In genomic region chr20:35907017-35907685, GRCh38 we compare ENCODE assay signal across 19 cellular contexts. TPM values are rescaled to one million over a fixed set of nuclear protein-coding genes. Genes with fewer than 3 reads are reported as not detected.
DNase-seq lines count a peak whose midpoint lies in the region; FAIRE-seq and TF ChIP-seq lines count a peak whose summit lies in the region.
"Had no signal": no experiment of that assay in that cellular context is flagged by ENCODE, and none has a peak within 500 bp of the region (broad histone marks: within the 10 kb centered on the region; RNA-seq: fewer than 3 reads in every experiment).

No MANE protein-coding gene starts in this region.

- no peaks in the 10 kb centered on the region for H3K23me2 ChIP-seq in H1 (ENCODE audit: low read depth, low read length)

- no peak overlapping the region for H3K14ac ChIP-seq in H1 (ENCODE audit: insufficient read length)

- no peak overlapping the region for H3K27ac ChIP-seq in H1 (ENCODE audit: low read depth, low read length)
- H3K27ac ChIP-seq: 22Rv1; BLaER1 treated with 17β-estradiol and CSF1 and Interleukin-3, amounts not matched to agents 10 nM and 100 nM; SJSA1; tibial artery had no signal

- TF ChIP-seq RAD21 in H1 (IDR thresholded peaks at IDR 0.05 in 1 of 2, conservative IDR thresholded peaks at IDR 0.05 in 1 of 2; ENCODE audit: low read depth in 2 of 2, low read length in 2 of 2) = no peak

- H3K4ac ChIP-seq in H1 (replicated peaks; ENCODE audit: insufficient read length, low read depth, low read length) = no peak overlapping the region

- no peak for TF ChIP-seq POLR2A in H1 (IDR thresholded peaks at IDR 0.05; ENCODE audit: control extremely low read depth in 1 of 2, low read depth in 2 of 2, low read length in 2 of 2)

- WGBS in H1 (ENCODE audit: extremely low coverage in 1 of 2, insufficient coverage in 1 of 2, insufficient read length in 1 of 2, insufficient replicate concordance in 2 of 2, low coverage in 1 of 2, low lambda C conversion rate in 2 of 2, missing lambda C conversion rate in 1 of 2), 2 experiments = 88% methylated on average over 7 of the region's 7 CpGs; no CpG with 5 or more reads in 1 of the 2 experiments

- peak; percentile 4 for DNase-seq in DMS79 treated with DMSO at 0.1 percent for 48 hours (lab: John Stamatoyannopoulos, UW)
- no peak for DNase-seq in DMS79 (lab: John Stamatoyannopoulos, UW)
- DNase-seq in NCI-H69 (lab: John Stamatoyannopoulos, UW) = peak; percentile 67
- no peak for DNase-seq in H1 (ENCODE audit: low read depth in 1 of 2, low spot score in 2 of 2)
- peak; percentile 24 for DNase-seq in myocyte (ENCODE audit: low read depth)
- DNase-seq in NCI-H82 (lab: John Stamatoyannopoulos, UW) = no peak
- no peak for DNase-seq in medulla oblongata (ENCODE audit: extremely low spot score)
- no peak for DNase-seq in stimulated activated CD4-positive, alpha-beta T cell treated with anti-CD3 and anti-CD28 coated beads, Interleukin-2, amount 100 ng/mL, for 24 hours
- DNase-seq: activated CD4-positive, alpha-beta T cell treated with anti-CD3 and anti-CD28 coated beads, Interleukin-2, amount 50 U/mL, for 1 hour; activated naive CD8-positive, alpha-beta T cell treated with anti-CD3 and anti-CD28 coated beads for 36 hours; activated T-cell treated with anti-CD3 and anti-CD28 coated beads for 4 hours; DMS153; NCI-H2107; stimulated activated CD4-positive, alpha-beta T cell treated with anti-CD3 and anti-CD28 coated beads, Interleukin-4, amount 100 ng/mL, for 4 hours; tibial artery had no signal

- no peak overlapping the region for H3K4me3 ChIP-seq in H1 (ENCODE audit: extremely low read depth in 1 of 4, insufficient read depth in 2 of 4, low read depth in 3 of 4, low read length in 4 of 4)
- H3K4me3 ChIP-seq: BLaER1 treated with 17β-estradiol and CSF1 and Interleukin-3, amounts not matched to agents 10 nM and 100 nM; SJSA1; tibial artery had no signal

- H3K18ac ChIP-seq in H1 (ENCODE audit: extremely low read depth, low read length) = no peak overlapping the region

- H4K91ac ChIP-seq in H1 (replicated peaks; ENCODE audit: insufficient read length, low read length) = no peak overlapping the region

- H3K23ac ChIP-seq in H1 (ENCODE audit: insufficient read length) = no peak overlapping the region

- no peaks in the 10 kb centered on the region; a peak in 2 of 4 replicates for H3K79me2 ChIP-seq in H1 (ENCODE audit: control insufficient read depth in 1 of 2, insufficient read depth in 2 of 2, low read length in 2 of 2)

- FAIRE-seq in H1 (lab: Jason Lieb, UNC) = no peak
- FAIRE-seq: frontal cortex had no signal

- H2AFZ ChIP-seq in H1 (ENCODE audit: low read length) = no peak overlapping the region

- H3K4me1 ChIP-seq in H1 (replicated peaks in 1 of 4; ENCODE audit: control insufficient read depth in 3 of 4, insufficient read depth in 4 of 4, low read length in 3 of 4) = peaks cover 0 to 14% (median 6%) of the 10 kb centered on the region in 4 experiments; a peak in 3 of 7 replicates
- H3K4me1 ChIP-seq: tibial artery had no signal

- no peak overlapping the region for H2BK20ac ChIP-seq in H1 (ENCODE audit: low read length)

- H2BK12ac ChIP-seq in H1 (ENCODE audit: low read depth, low read length) = no peak overlapping the region

- peaks cover 0 to 5% (median 0%) of the 10 kb centered on the region in 4 experiments; a peak in 1 of 8 replicates for H3K36me3 ChIP-seq in H1 (ENCODE audit: control insufficient read depth in 2 of 4, insufficient read depth in 4 of 4, low read length in 3 of 4)

- no peak overlapping the region for H3K4me2 ChIP-seq in H1 (ENCODE audit: insufficient read depth in 1 of 2, low read depth in 2 of 2, low read length in 2 of 2)
- H3K4me2 ChIP-seq: BLaER1 treated with 17β-estradiol and CSF1 and Interleukin-3, amounts not matched to agents 10 nM and 100 nM had no signal

- POLR2A ChIA-PET in H1 (lab: Charles Lee; ENCODE audit: partially characterized antibody) = interaction anchor here (0.6 to 2.0 kb wide), 5 partner anchors 47 to 243 kb away, joined by 3 to 8 read pairs (median 3); partner anchors contain the start of genes CPNE1, RBM12, RBM39 and SCAND1

- no peak overlapping the region for H2AK5ac ChIP-seq in H1 (ENCODE audit: low read depth, low read length)

- H2BK15ac ChIP-seq in H1 (ENCODE audit: low read length) = no peak overlapping the region; the same call in 1 of the 2 replicates

- no peak overlapping the region for H4K8ac ChIP-seq in H1 (ENCODE audit: extremely low read depth, insufficient read depth, low read length)

- H3K9me3 ChIP-seq in H1 (ENCODE audit: insufficient read depth in 2 of 2, low read depth in 1 of 2, low read length in 1 of 2) = no peaks in the 10 kb centered on the region
- H3K9me3 ChIP-seq: SJSA1, tibial artery had no signal

- no peak for TF ChIP-seq EP300 in H1 (IDR thresholded peaks at IDR 0.05; ENCODE audit: borderline replicate concordance in 1 of 2, low read depth in 2 of 2, low read length in 2 of 2)

- H3K27me3 ChIP-seq in H1 (replicated peaks in 1 of 4; ENCODE audit: control insufficient read depth in 3 of 4, extremely low read depth in 1 of 4, insufficient read depth in 3 of 4, low read length in 3 of 4) = no peaks in the 10 kb centered on the region
- H3K27me3 ChIP-seq: BLaER1 treated with 17β-estradiol and CSF1 and Interleukin-3, amounts not matched to agents 10 nM and 100 nM; SJSA1; tibial artery had no signal

- no peak for TF ChIP-seq CTCF in H1 (IDR thresholded peaks at IDR 0.05; ENCODE audit: control extremely low read depth in 1 of 3, insufficient read depth in 1 of 3, low read depth in 1 of 3, low read length in 3 of 3)

- peaks cover 3% of the 10 kb centered on the region; the same call in 1 of the 2 replicates for H3K79me1 ChIP-seq in H1 (ENCODE audit: low read depth, low read length)

- H4K5ac ChIP-seq in H1 (ENCODE audit: insufficient read length, low read depth, low read length) = no peak overlapping the region

- CTCF ChIA-PET in H1 (lab: Charles Lee; ENCODE audit: partially characterized antibody) = no interaction called here

- no peak overlapping the region for H3K56ac ChIP-seq in H1 (replicated peaks; ENCODE audit: insufficient read length, low read depth, low read length)

- peak overlapping the region; percentile 67; the same call in 1 of the 2 replicates for H2BK5ac ChIP-seq in H1 (ENCODE audit: low read depth, low read length)

- no peak overlapping the region for H3K9ac ChIP-seq in H1 (replicated peaks in 1 of 4; ENCODE audit: extremely low read depth in 1 of 4, low read depth in 3 of 4, low read length in 3 of 4)
- H3K9ac ChIP-seq: BLaER1 treated with 17β-estradiol and CSF1 and Interleukin-3, amounts not matched to agents 10 nM and 100 nM had no signal

- no peak overlapping the region for H2BK120ac ChIP-seq in H1 (replicated peaks; ENCODE audit: low read depth, low read length)

- H4K20me1 ChIP-seq in H1 (replicated peaks in 1 of 2; ENCODE audit: control insufficient read depth in 1 of 2, insufficient read depth in 2 of 2, low read length in 2 of 2) = peaks cover 0 to 3% of the 10 kb centered on the region in 2 experiments

TF ChIP-seq in H1, 55 proteins besides CTCF, POLR2A, EP300 and RAD21:
- TF ChIP-seq BRCA1 (IDR thresholded peaks at IDR 0.05; ENCODE audit: low read depth, low read length) = no peak
- no peak for TF ChIP-seq SIN3A (conservative IDR thresholded peaks at IDR 0.05 in 1 of 2, IDR thresholded peaks at IDR 0.05 in 1 of 2; ENCODE audit: low read depth in 1 of 2, low read length in 2 of 2)
- TF ChIP-seq PHF8 (conservative IDR thresholded peaks at IDR 0.05; ENCODE audit: low read depth, low read length) = no peak

RNA-seq across cellular contexts. Expression of gene SCAND1, which starts 47.2 kb away (rescaled TPM):
- total RNA-seq in H1 (2021; fragmentation: NEBNext Ultra II Directional; extraction: Animal tissue kit (Norgen Biotek cat#: 25700)) = 73.1 and 86.0 TPM in 2 replicates
- 83.7 and 165 TPM in 2 replicates for polyA plus RNA-seq in H1 (2011; rRNA removed)
- polyA plus RNA-seq in H1 (2011; cell fraction: cytosol; rRNA removed) = 71.6 TPM
- polyA plus RNA-seq in H1 (2011; cell fraction: nucleus; rRNA removed) = 99.8 TPM
- polyA plus RNA-seq in H1 (2012, experiment 1 of 2) = 15.3 to 57.1 TPM (median 42.1 TPM) in 4 replicates
- 81.4 TPM for polyA plus RNA-seq in H1 (2012, experiment 2 of 2)
- polyA plus RNA-seq in H1 (2013, experiment 1 of 2) = 70.0 TPM
- polyA plus RNA-seq in H1 (2013, experiment 2 of 2) = 68.5 TPM
- 5.7 and 6.8 TPM in 2 replicates for polyA minus RNA-seq in H1 (2011; rRNA and poly(A)+ RNA removed)
- 31.8 TPM for polyA minus RNA-seq in H1 (2011; cell fraction: cytosol; rRNA and poly(A)+ RNA removed)
- 28.2 TPM for polyA minus RNA-seq in H1 (2011; cell fraction: nucleus; rRNA and poly(A)+ RNA removed)
- total RNA-seq in myocyte = 92.0 and 120 TPM in 2 replicates
- 56.1 TPM for polyA plus RNA-seq in myocyte (2012)

Comparison
In these comparisons a context has a peak if more than half of its experiments do, and no peak if none do; other contexts are left out.
1. DNase-seq: peak in DMS79 treated with DMSO at 0.1 percent for 48 hours (single experiment), NCI-H69 (single experiment) and myocyte (single experiment); none in DMS79 (single experiment), H1 (0 of 2), NCI-H82 (single experiment), medulla oblongata (single experiment) and stimulated activated CD4-positive, alpha-beta T cell treated with anti-CD3 and anti-CD28 coated beads, Interleukin-2, amount 100 ng/mL, for 24 hours (0 of 2).